14 cellular contexts compared by ENCODE assay signal in genomic region chr7:28986723-28987122, GRCh38. TPM values are rescaled to one million over a fixed set of nuclear protein-coding genes. Genes with fewer than 3 reads are reported as not detected.
DNase-seq lines count a peak whose midpoint lies in the region; ATAC-seq, FAIRE-seq and TF ChIP-seq lines count a peak whose summit lies in the region.
"Had no signal": no experiment of that assay in that cellular context is flagged by ENCODE, and none has a peak within 500 bp of the region (broad histone marks: within the 10 kb centered on the region; RNA-seq: fewer than 3 reads in every experiment).

No MANE protein-coding gene starts in this region.

- H3K4me1 ChIP-seq in pancreas = no peaks in the 10 kb centered on the region

- DNase-seq in Ammon's horn (ENCODE audit: low spot score) (peak; percentile 30), SKM-1 (lab: John Stamatoyannopoulos, UW; ENCODE audit: unreplicated experiment) (peak; percentile 82), Right ventricle myocardium superior (no peak), pancreas (no peak), T-helper 9 cell (no peak), amniotic stem cell (lab: John Stamatoyannopoulos, UW) (no peak), DMS53 treated with DMSO at 0.1 percent for 48 hours (lab: John Stamatoyannopoulos, UW; ENCODE audit: unreplicated experiment) (no peak)
- DNase-seq: activated T-cell treated with anti-CD3 and anti-CD28 coated beads, Interleukin-2, amount 50 U/mL, for 1 hour; CD4-positive, alpha-beta memory T cell; endodermal cell; NCI-H510A treated with DMSO at 0.1 percent for 48 hours; T-helper 2 cell had no signal

- no peaks in the 10 kb centered on the region for H3K27me3 ChIP-seq in pancreas

- intact Hi-C loops in Right ventricle myocardium superior (cut with DNase I) (no loop called here), pancreas (cut with DNase I) (no loop called here)

- TF ChIP-seq CTCF in pancreas (IDR thresholded peaks at IDR 0.05) = no peak

- H3K4me3 ChIP-seq in pancreas = no peak overlapping the region

- ATAC-seq in Right ventricle myocardium superior (ENCODE audit: poor library complexity) (peak; percentile 85), pancreas (peak in 3 of 4 donors; percentile 62 to 75 (median 69)), HG03469 (IDR thresholded peaks at IDR 0.05; ENCODE audit: unreplicated experiment) (no peak)
- ATAC-seq: HCT116 had no signal

- no peaks in the 10 kb centered on the region for H3K9me3 ChIP-seq in pancreas

- 18 to 23% methylated on average over 2 of the region's 2 CpGs for WGBS in pancreas, 2 donors

- no peak for FAIRE-seq in pancreas (lab: Jason Lieb, UNC)

- no peak overlapping the region for H3K27ac ChIP-seq in pancreas

- no peaks in the 10 kb centered on the region for H3K36me3 ChIP-seq in pancreas

RNA-seq across cellular contexts. Expression of gene TRIL, which starts 28.6 kb away (rescaled TPM):
- total RNA-seq in Right ventricle myocardium superior (2.3 TPM), pancreas (1 to 10 TPM in 1 of 6 donors, under 1 TPM in 5; 0.14 to 2.2 (median 0.55) TPM)
- polyA plus RNA-seq in pancreas = under 1 TPM; 0.19 to 0.28 TPM
- total RNA-seq: CD4-positive, alpha-beta memory T cell had no signal
- polyA plus RNA-seq: CD4-positive, alpha-beta memory T cell had no signal

Comparison
In these comparisons a context has a peak if more than half of its experiments do, and no peak if none do; other contexts are left out.
1. DNase-seq: peak in Ammon's horn (single experiment) and SKM-1 (single experiment); none in Right ventricle myocardium superior (single experiment), pancreas (0 of 6), T-helper 9 cell (single experiment), amniotic stem cell (single experiment) and DMS53 treated with DMSO at 0.1 percent for 48 hours (single experiment).